ENCODE assay signal across 13 cellular contexts in the genomic region with DNA sequence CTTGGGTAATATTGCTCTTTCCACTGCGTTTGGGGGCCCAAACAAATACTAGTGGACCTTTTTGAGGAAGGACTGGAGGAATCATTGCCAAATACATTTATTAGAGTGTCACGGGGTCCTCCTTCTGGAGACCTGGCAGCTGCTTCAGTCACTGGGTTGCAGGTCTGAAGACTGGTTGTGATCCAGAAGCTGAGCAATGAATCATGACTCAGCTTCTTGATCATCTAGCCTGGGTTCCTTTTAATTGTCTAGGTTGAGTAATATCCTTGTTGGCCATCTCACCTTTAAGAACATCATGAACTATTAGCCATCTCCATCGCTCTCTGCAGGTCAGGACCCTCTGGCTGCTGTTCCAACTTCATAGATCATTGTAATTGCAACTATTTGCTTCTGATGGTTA.
A peak's percentile ranks its signal among the peaks of the same experiment; 100 is the strongest.
DNase-seq lines count a peak whose midpoint lies in the region; ATAC-seq and TF ChIP-seq lines count a peak whose summit lies in the region.
"Had no signal": no experiment of that assay in that cellular context is flagged by ENCODE, and none has a peak within 500 bp of the region (broad histone marks: within the 10 kb centered on the region; RNA-seq: fewer than 3 reads in every experiment).

No MANE protein-coding gene starts in this region.

- TF ChIP-seq EP300 in Ishikawa (IDR thresholded peaks at IDR 0.05; ENCODE audit: borderline replicate concordance) = no peak

- peak; percentile 29 for DNase-seq in AG10803 (ENCODE audit: low read depth)
- peak; percentile 41 for DNase-seq in astrocyte of the hippocampus (ENCODE audit: low read depth, low spot score)
- DNase-seq in kidney tubule cell (ENCODE audit: low spot score) = peak; percentile 39
- no peak for DNase-seq in DMS 273 (lab: John Stamatoyannopoulos, UW; ENCODE audit: unreplicated experiment)
- DNase-seq in NCI-H446 (lab: John Stamatoyannopoulos, UW) = no peak
- no peak for DNase-seq in effector CD4-positive, alpha-beta T cell
- DNase-seq: activated CD4-positive, alpha-beta T cell treated with anti-CD3 and anti-CD28 coated beads, Interleukin-2, amount 50 U/mL, for 1 hour; activated T-cell treated with anti-CD3 and anti-CD28 coated beads, Interleukin-2, amount 50 U/mL, for 72 hours; effector memory CD8-positive, alpha-beta T cell; NCI-H1694 treated with DMSO at 0.1 percent for 48 hours; NCI-H524 had no signal

- no peak for TF ChIP-seq RAD21 in Ishikawa (IDR thresholded peaks at IDR 0.05; ENCODE audit: low read depth)

- TF ChIP-seq CTCF in AG10803 (conservative IDR thresholded peaks at IDR 0.05; ENCODE audit: low read length) = no peak

- H3K4me3 ChIP-seq in AG10803 (ENCODE audit: low read length) = no peak overlapping the region

- no peak for ATAC-seq in HG03571 (IDR thresholded peaks at IDR 0.05; ENCODE audit: unreplicated experiment)
- ATAC-seq: activated T-cell treated with anti-CD3 and anti-CD28 coated beads, Interleukin-2, amount 50 U/mL, for 72 hours; effector memory CD8-positive, alpha-beta T cell had no signal

TF ChIP-seq in Ishikawa, 13 proteins besides CTCF, POLR2A, EP300 and RAD21:
- no peak for TF ChIP-seq MAX (IDR thresholded peaks at IDR 0.05)
- 0 out of 2 replicates have a peak, but pooled peaks have one; percentile 15 for TF ChIP-seq CEBPB (IDR thresholded peaks at IDR 0.05)
TF ChIP-seq in Ishikawa: peak in this region for 1.

Comparison
In these comparisons a context has a peak if more than half of its experiments do, and no peak if none do; other contexts are left out.
1. DNase-seq: peak in AG10803 (single experiment), astrocyte of the hippocampus (single experiment) and kidney tubule cell (single experiment); none in DMS 273 (single experiment), NCI-H446 (0 of 2) and effector CD4-positive, alpha-beta T cell (single experiment).